In genomic region chr12:127194176-127194575, GRCh38 we compare ENCODE assay signal across 19 cellular contexts.
"Had no signal": no experiment of that assay in that cellular context is flagged by ENCODE, and none has a peak within 500 bp of the region (broad histone marks: within the 10 kb centered on the region; RNA-seq: fewer than 3 reads in every experiment).

No MANE protein-coding gene starts in this region.

- H3K27ac ChIP-seq: esophagus muscularis mucosa, gastrocnemius medialis, left ventricle myocardium inferior, lower lobe of right lung, parathyroid adenoma, prostate gland, spleen, tibial artery, upper lobe of right lung, vagina had no signal

- H3K4me1 ChIP-seq: esophagus muscularis mucosa, gastrocnemius medialis, left ventricle myocardium inferior, lower lobe of right lung, parathyroid adenoma, prostate gland, spleen, tibial artery, upper lobe of right lung, vagina had no signal

- H3K27me3 ChIP-seq: gastrocnemius medialis, spleen, tibial artery, upper lobe of right lung, vagina had no signal

- ATAC-seq: gastrocnemius medialis; lower lobe of right lung; natural killer cell treated with Interleukin-12 subunit alpha and Interleukin-12 subunit beta and Interleukin-15 and Interleukin-18, amount 100 ng/mL, for 72 hours; sciatic nerve; stimulated activated memory B cell treated with anti-CD40 and anti-IgM and Interleukin-4, amounts not matched to agents 10 μg/mL and 1 μg/mL and 100 μg/mL, for 72 hours; upper lobe of right lung had no signal

- DNase-seq: effector memory CD4-positive, alpha-beta T cell; gastrocnemius medialis; glutamatergic neuron; left ventricle myocardium inferior; lower lobe of right lung; midbrain; spleen; stimulated activated CD4-positive, alpha-beta T cell treated with anti-CD3 and anti-CD28 coated beads, Interleukin-15, amount 100 ng/mL, for 24 hours; stimulated activated CD4-positive, alpha-beta T cell treated with anti-CD3 and anti-CD28 coated beads, Interleukin-1b, Interleukin-23, amount 100 ng/mL, for 48 hours; stimulated activated CD4-positive, alpha-beta T cell treated with anti-CD3 and anti-CD28 coated beads, Interleukin-4, amount 100 ng/mL, for 24 hours; tibial artery; upper lobe of right lung had no signal

- H2AFZ ChIP-seq: parathyroid adenoma had no signal

- H3K4me3 ChIP-seq: esophagus muscularis mucosa, gastrocnemius medialis, left ventricle myocardium inferior, lower lobe of right lung, prostate gland, spleen, tibial artery, upper lobe of right lung, vagina had no signal

- H3K9ac ChIP-seq: parathyroid adenoma had no signal

- H3K9me3 ChIP-seq: gastrocnemius medialis, lower lobe of right lung, prostate gland, upper lobe of right lung, vagina had no signal

- H3K36me3 ChIP-seq: esophagus muscularis mucosa, gastrocnemius medialis, left ventricle myocardium inferior, lower lobe of right lung, prostate gland, spleen, tibial artery, upper lobe of right lung, vagina had no signal
